Comparison of ENCODE assay signal across 10 cellular contexts in the genomic region with DNA sequence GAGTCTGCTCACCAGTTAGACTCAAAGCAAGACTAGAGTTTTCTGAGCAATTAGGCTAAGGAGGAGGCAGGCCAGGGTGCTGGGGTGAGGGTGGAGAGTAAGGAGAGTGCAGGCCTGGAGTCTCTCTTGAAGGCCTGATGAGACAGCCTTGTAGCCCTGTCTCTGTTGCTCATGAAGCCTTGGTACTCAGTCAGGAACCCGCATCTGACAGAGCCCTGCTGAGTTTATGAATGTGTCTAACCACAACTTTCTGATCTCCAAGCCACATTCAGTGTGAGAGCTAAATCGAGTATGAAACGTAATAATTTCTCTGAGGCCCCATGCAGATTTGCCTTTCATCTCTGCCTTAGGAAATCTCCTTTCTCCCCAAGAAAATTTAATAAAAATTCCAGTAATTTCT.
DNase-seq lines count a peak whose midpoint lies in the region; ATAC-seq, FAIRE-seq and TF ChIP-seq lines count a peak whose summit lies in the region.
"Had no signal": no experiment of that assay in that cellular context is flagged by ENCODE, and none has a peak within 500 bp of the region (broad histone marks: within the 10 kb centered on the region; RNA-seq: fewer than 3 reads in every experiment).

No MANE protein-coding gene starts in this region.

- TF ChIP-seq POLR2A in GM12891 (IDR thresholded peaks at IDR 0.05; ENCODE audit: low read depth, low read length) (no peak), thyroid gland (IDR thresholded peaks at IDR 0.05) (no peak)

- H3K27me3 ChIP-seq in dorsolateral prefrontal cortex (no peaks in the 10 kb centered on the region), thyroid gland (no peaks in the 10 kb centered on the region)

- WGBS in thyroid gland, 2 donors = 83 to 88% methylated on average over 3 of the region's 3 CpGs

- peaks cover 25 to 39% of the 10 kb centered on the region in 2 donors for H3K4me1 ChIP-seq in thyroid gland

- no peak overlapping the region for H3K4me3 ChIP-seq in Jurkat, Clone E6-1 (ENCODE audit: low read length)
- H3K4me3 ChIP-seq in dorsolateral prefrontal cortex = no peak overlapping the region
- no peak overlapping the region for H3K4me3 ChIP-seq in thyroid gland (replicated peaks in 1 of 3)

- H3K27ac ChIP-seq in dorsolateral prefrontal cortex (peak overlapping the region in 56 of 59 donors; percentile 35 to 94 (median 88)), thyroid gland (no peak overlapping the region)
- H3K27ac ChIP-seq: epithelial cell of prostate, HL-60 had no signal

- intact Hi-C loops in dorsolateral prefrontal cortex (cut with DNase I) (loop anchor here (5.0 to 10.0 kb wide), 3 partner anchors 46 to 61 kb away; no protein-coding TSS in a partner anchor), thyroid gland (cut with DNase I) (no loop called here)

- peak; percentile 95 for FAIRE-seq in GM12891 (lab: Jason Lieb, UNC)

- DNase-seq in GM12891 (ENCODE audit: insufficient read length, low spot score) (peak; percentile 22), dorsolateral prefrontal cortex (no peak), thyroid gland (no peak), COLO829 (ENCODE audit: low spot score) (no peak), NCI-H446 (lab: John Stamatoyannopoulos, UW) (no peak), NCI-H1417 treated with DMSO at 0.1 percent for 48 hours (lab: John Stamatoyannopoulos, UW) (no peak)
- peak; percentile 83 for DNase-seq in Jurkat, Clone E6-1 (ENCODE audit: low read depth, low spot score)

- TF ChIP-seq CTCF in dorsolateral prefrontal cortex (IDR thresholded peaks at IDR 0.05 in 54 of 56, conservative IDR thresholded peaks at IDR 0.05 in 2 of 56; ENCODE audit: low read depth in 1 of 56, partially characterized antibody in 56 of 56) (no peak), thyroid gland (IDR thresholded peaks at IDR 0.05) (no peak)

- peak; percentile 87 for ATAC-seq in GM21528 (IDR thresholded peaks at IDR 0.05; ENCODE audit: low FRiP score, unreplicated experiment)

- no peaks in the 10 kb centered on the region for H3K9me3 ChIP-seq in thyroid gland

- H3K36me3 ChIP-seq in thyroid gland = no peaks in the 10 kb centered on the region

TF ChIP-seq in GM12891, 5 proteins besides CTCF, POLR2A, EP300 and RAD21:
- TF ChIP-seq PAX5 (IDR thresholded peaks at IDR 0.05; ENCODE audit: insufficient read depth, low read length, severe bottlenecking) (no peak), POU2F2 (IDR thresholded peaks at IDR 0.05; ENCODE audit: low read depth, low read length) (no peak), TAF1 (IDR thresholded peaks at IDR 0.05; ENCODE audit: low read depth, low read length) (no peak), POLR2AphosphoS5 (IDR thresholded peaks at IDR 0.05; ENCODE audit: low read depth, low read length) (no peak), SPI1 (IDR thresholded peaks at IDR 0.05; ENCODE audit: low read depth, low read length) (no peak)

Comparison
In these comparisons a context has a peak if more than half of its experiments do, and no peak if none do; other contexts are left out.
1. DNase-seq: peak in GM12891 (single experiment) and Jurkat, Clone E6-1 (single experiment); none in dorsolateral prefrontal cortex (0 of 10), thyroid gland (0 of 2), COLO829 (single experiment), NCI-H446 (0 of 2) and NCI-H1417 treated with DMSO at 0.1 percent for 48 hours (single experiment).
2. H3K27ac ChIP-seq: peak in dorsolateral prefrontal cortex (56 of 59); none in thyroid gland (0 of 3).